Comparison of ENCODE assay signal across 8 cellular contexts in genomic region chrX:318068-318738, GRCh38. TPM values are rescaled to one million over a fixed set of nuclear protein-coding genes. Genes with fewer than 3 reads are reported as not detected.
DNase-seq lines count a peak whose midpoint lies in the region; ATAC-seq and TF ChIP-seq lines count a peak whose summit lies in the region.

No MANE protein-coding gene starts in this region.

- peak overlapping the region; percentile 82 for H3K4me3 ChIP-seq in DOHH2 (ENCODE audit: low read length)
- peak overlapping the region; percentile 72 for H3K4me3 ChIP-seq in GM23338
- H3K4me3 ChIP-seq in upper lobe of right lung = peak overlapping the region; percentile 75

- H3K36me3 ChIP-seq in DOHH2 (ENCODE audit: control insufficient read depth, low read length) = peaks cover 34% of the 10 kb centered on the region
- peaks cover 5% of the 10 kb centered on the region; the same call in 1 of the 2 replicates for H3K36me3 ChIP-seq in GM23338 (ENCODE audit: insufficient read depth)
- H3K36me3 ChIP-seq in upper lobe of right lung = peaks cover 19% of the 10 kb centered on the region

- H3K79me2 ChIP-seq in DOHH2 (ENCODE audit: control insufficient read depth, low read length) (peaks cover 32% of the 10 kb centered on the region), GM23338 (replicated peaks; ENCODE audit: insufficient read depth) (peaks cover 13% of the 10 kb centered on the region; the same call in 1 of the 2 replicates)

- H3F3A ChIP-seq in DOHH2 (ENCODE audit: control insufficient read depth, insufficient read depth) = peaks cover 9% of the 10 kb centered on the region; the same call in 1 of the 2 replicates
- peaks cover 16% of the 10 kb centered on the region; the same call in 1 of the 2 replicates for H3F3A ChIP-seq in GM23338 (replicated peaks; ENCODE audit: low read depth)

- no peaks in the 10 kb centered on the region; the same call in 1 of the 2 replicates for H3K27me3 ChIP-seq in DOHH2 (ENCODE audit: control insufficient read depth, low read length)
- H3K27me3 ChIP-seq in GM23338 (ENCODE audit: insufficient read depth) = no peaks in the 10 kb centered on the region
- no peaks in the 10 kb centered on the region for H3K27me3 ChIP-seq in upper lobe of right lung

- H3K9me2 ChIP-seq in DOHH2 (replicated peaks; ENCODE audit: control insufficient read depth, low read length) = no peaks in the 10 kb centered on the region
- no peaks in the 10 kb centered on the region for H3K9me2 ChIP-seq in GM23338 (ENCODE audit: insufficient read depth)

- H3K4me1 ChIP-seq in DOHH2 (ENCODE audit: control insufficient read depth, low read length) (peaks cover 23% of the 10 kb centered on the region), GM23338 (ENCODE audit: insufficient read depth) (no peaks in the 10 kb centered on the region; the same call in 1 of the 2 replicates), upper lobe of right lung (peaks cover 11% of the 10 kb centered on the region)

- DNase-seq in GM23338 (ENCODE audit: low spot score) = peak; percentile 100
- DNase-seq in M059J (ENCODE audit: low read depth) = peak; percentile 97
- peak; percentile 96 for DNase-seq in activated T-helper 9 cell treated with anti-CD3 and anti-CD28 coated beads, Interleukin-2, amount 50 U/mL, for 16 hours (ENCODE audit: low read depth)
- DNase-seq in glomerular endothelial cell (ENCODE audit: extremely low read depth, low read depth, low spot score) = peak; percentile 93
- DNase-seq in pons (ENCODE audit: low spot score) = peak; percentile 95
- peak; percentile 98 for DNase-seq in upper lobe of right lung
- no peak for DNase-seq in amygdala (lab: John Stamatoyannopoulos, UW)

- peaks cover 2% of the 10 kb centered on the region for H3K4me1 Mint-ChIP-seq in GM23338

- peak overlapping the region; percentile 100 for H3K27ac Mint-ChIP-seq in GM23338

- H3K9me3 ChIP-seq in DOHH2 (ENCODE audit: control insufficient read depth, insufficient read depth, low read length) = no peaks in the 10 kb centered on the region
- H3K9me3 ChIP-seq in upper lobe of right lung = no peaks in the 10 kb centered on the region

- H3K4me2 ChIP-seq in DOHH2 (ENCODE audit: low read length) = peak overlapping the region; percentile 55
- H3K4me2 ChIP-seq in GM23338 = peak overlapping the region; percentile 72

- H2AFZ ChIP-seq in GM23338 = no peak overlapping the region

- H3K4me3 Mint-ChIP-seq in GM23338 = peak overlapping the region; percentile 90

- peaks cover 13% of the 10 kb centered on the region for H3K27me3 Mint-ChIP-seq in GM23338 (ENCODE audit: insufficient read depth, low read depth, poor library complexity)

- ATAC-seq in GM23338 (peak; percentile 67), upper lobe of right lung (peak; percentile 83)

- H3K36me3 Mint-ChIP-seq in GM23338 (ENCODE audit: low read depth) = peaks cover 18% of the 10 kb centered on the region

- H3K9me3 Mint-ChIP-seq in GM23338 = peaks cover 10% of the 10 kb centered on the region; the same call in 2 of the 3 replicates

- intact Hi-C loops in upper lobe of right lung (cut with DNase I) = no loop called here

- peak overlapping the region; percentile 72 for H3K27ac ChIP-seq in DOHH2 (ENCODE audit: low read depth, low read length)
- 0 out of 2 replicates have a peak overlapping the region, but pooled peaks have one; percentile 78 for H3K27ac ChIP-seq in GM23338 (ENCODE audit: low read depth)
- peak overlapping the region; percentile 93 for H3K27ac ChIP-seq in upper lobe of right lung

- TF ChIP-seq CTCF in DOHH2 (IDR thresholded peaks at IDR 0.05; ENCODE audit: low read depth, low read length, poor library complexity, severe bottlenecking) = no peak
- no peak for TF ChIP-seq CTCF in GM23338 (conservative IDR thresholded peaks at IDR 0.05; ENCODE audit: low read depth in 2 of 2)
- no peak for TF ChIP-seq CTCF in upper lobe of right lung (IDR thresholded peaks at IDR 0.05)

- 0 out of 2 replicates have a peak, but pooled peaks cover 6% of the 10 kb centered on the region for H4K20me1 ChIP-seq in DOHH2 (ENCODE audit: control insufficient read depth, insufficient read depth, low read depth, low read length)
- H4K20me1 ChIP-seq in GM23338 (replicated peaks; ENCODE audit: insufficient read depth) = no peaks in the 10 kb centered on the region; the same call in 1 of the 2 replicates

TF ChIP-seq in GM23338, 12 proteins besides CTCF, POLR2A, EP300 and RAD21:
- TF ChIP-seq ZNF462 (CRISPR knock-in tag; IDR thresholded peaks at IDR 0.05) (no peak), POLR2AphosphoS5 (IDR thresholded peaks at IDR 0.05; ENCODE audit: low read depth) (peak; percentile 68)

RNA-seq across cellular contexts. Expression of gene GTPBP6, which starts 0.4 kb away (rescaled TPM):
- total RNA-seq in GM23338 (2014; rRNA removed; shearing (Covaris generic)) = 57.4 and 66.8 TPM in 2 replicates
- polyA plus RNA-seq in GM23338 (2016; fragmentation: Nextera tagmentation; extraction: Ambion mirVana) = 41.4 and 43.6 TPM in 2 replicates
- 19.9 and 24.5 TPM in 2 replicates for total RNA-seq in M059J (2014; rRNA removed; shearing (Covaris generic))
- total RNA-seq in glomerular endothelial cell = 35.7 and 48.5 TPM in 2 replicates
- total RNA-seq in upper lobe of right lung = 55.1 TPM

RNA-seq across cellular contexts. Expression of gene PLCXD1, which starts 37.0 kb away (rescaled TPM):
- 95.9 and 112 TPM in 2 replicates for total RNA-seq in GM23338 (2014; rRNA removed; shearing (Covaris generic))
- polyA plus RNA-seq in GM23338 (2016; fragmentation: Nextera tagmentation; extraction: Ambion mirVana) = 48.7 and 50.9 TPM in 2 replicates
- total RNA-seq in M059J (2014; rRNA removed; shearing (Covaris generic)) = 3.4 and 14.0 TPM in 2 replicates
- total RNA-seq in glomerular endothelial cell (8.4 and 10.6 TPM in 2 replicates), upper lobe of right lung (34.4 TPM)

Comparison
In these comparisons a context has a peak if more than half of its experiments do, and no peak if none do; other contexts are left out.
1. DNase-seq: peak in GM23338 (single experiment), M059J (single experiment), activated T-helper 9 cell treated with anti-CD3 and anti-CD28 coated beads, Interleukin-2, amount 50 U/mL, for 16 hours (single experiment), glomerular endothelial cell (single experiment), pons (single experiment) and upper lobe of right lung (single experiment); none in amygdala (0 of 56).
2. Peak in every context shown above with its lines, with median percentiles within 50 percentile points of each other: H3K27ac ChIP-seq and H3K4me3 ChIP-seq.